ENCODE assay signal across 12 cellular contexts in genomic region chr5:141851195-141851874, GRCh38. TPM values are rescaled to one million over a fixed set of nuclear protein-coding genes. Genes with fewer than 3 reads are reported as not detected.
A peak's percentile ranks its signal among the peaks of the same experiment; 100 is the strongest.
DNase-seq lines count a peak whose midpoint lies in the region; ATAC-seq and TF ChIP-seq lines count a peak whose summit lies in the region.
"Had no signal": no experiment of that assay in that cellular context is flagged by ENCODE, and none has a peak within 500 bp of the region (broad histone marks: within the 10 kb centered on the region; RNA-seq: fewer than 3 reads in every experiment).

No MANE protein-coding gene starts in this region.

- H3K27ac Mint-ChIP-seq in progenitor cell of endocrine pancreas: no peak overlapping the region

- H4K20me1 ChIP-seq in DND-41 (ENCODE audit: insufficient read depth, low read length) (no peaks in the 10 kb centered on the region), Loucy (ENCODE audit: insufficient read depth, low read length, poor library complexity, severe bottlenecking) (no peaks in the 10 kb centered on the region)

- H3F3A ChIP-seq in Loucy (ENCODE audit: low read depth): no peaks in the 10 kb centered on the region

- peak overlapping the region; percentile 68 for H3K4me3 Mint-ChIP-seq in progenitor cell of endocrine pancreas (ENCODE audit: low read depth)

- H3K36me3 ChIP-seq in DND-41 (ENCODE audit: insufficient read depth, low read length) (no peaks in the 10 kb centered on the region; the same call in 1 of the 2 replicates), Loucy (ENCODE audit: insufficient read depth, low read length) (no peaks in the 10 kb centered on the region), esophagus (ENCODE audit: control insufficient read depth in 2 of 2, insufficient read depth in 2 of 2, low read length in 1 of 2) (peaks cover 0 to 14% of the 10 kb centered on the region in 2 donors)

- no peaks in the 10 kb centered on the region for H3K9me3 ChIP-seq in DND-41 (ENCODE audit: insufficient read depth, low read length, severe bottlenecking)
- H3K9me3 ChIP-seq in Loucy (ENCODE audit: insufficient read depth, low read depth, low read length): no peaks in the 10 kb centered on the region
- H3K9me3 ChIP-seq in esophagus (ENCODE audit: control insufficient read depth in 2 of 2, insufficient read depth in 1 of 2, low read depth in 1 of 2, low read length in 1 of 2): no peaks in the 10 kb centered on the region

- H3K79me2 ChIP-seq in DND-41 (ENCODE audit: insufficient read depth, low read length): no peaks in the 10 kb centered on the region
- H3K79me2 ChIP-seq in Loucy (ENCODE audit: insufficient read depth, low read length): no peaks in the 10 kb centered on the region

- no peaks in the 10 kb centered on the region for H3K9me3 Mint-ChIP-seq in progenitor cell of endocrine pancreas (ENCODE audit: low read depth)

- H3K4me1 Mint-ChIP-seq in progenitor cell of endocrine pancreas (ENCODE audit: low read depth): peaks cover 10% of the 10 kb centered on the region

- H3K4me1 ChIP-seq in DND-41 (ENCODE audit: insufficient read depth, low read length) (peaks cover 18% of the 10 kb centered on the region), Loucy (ENCODE audit: insufficient read depth, low read length, poor library complexity, severe bottlenecking) (peaks cover 12% of the 10 kb centered on the region), esophagus (ENCODE audit: control insufficient read depth in 2 of 2, insufficient read depth in 2 of 2, low read length in 1 of 2) (peaks cover 0 to 9% of the 10 kb centered on the region in 2 donors)

- H3K4me3 ChIP-seq in DND-41 (ENCODE audit: low read depth in 1 of 2, low read length in 2 of 2) (no peak overlapping the region; a peak in 1 of 4 replicates), Loucy (ENCODE audit: low read length, poor library complexity, severe bottlenecking) (peak overlapping the region; percentile 13), esophagus (ENCODE audit: low read depth in 1 of 2, low read length in 2 of 2) (no peak overlapping the region)

- H3K27me3 ChIP-seq in DND-41 (ENCODE audit: insufficient read depth, low read length, poor library complexity) (no peaks in the 10 kb centered on the region), Loucy (ENCODE audit: insufficient read depth, low read length, poor library complexity, severe bottlenecking) (no peaks in the 10 kb centered on the region), esophagus (ENCODE audit: control insufficient read depth in 1 of 2, insufficient read depth in 2 of 2, low read length in 2 of 2) (no peaks in the 10 kb centered on the region)

- TF ChIP-seq CTCF in DND-41 (IDR thresholded peaks at IDR 0.05; ENCODE audit: borderline replicate concordance, extremely low read depth, low read length, poor library complexity, severe bottlenecking): no peak
- no peak for TF ChIP-seq CTCF in Loucy (conservative IDR thresholded peaks at IDR 0.05; ENCODE audit: low read length)
- TF ChIP-seq CTCF in progenitor cell of endocrine pancreas (IDR thresholded peaks at IDR 0.05; ENCODE audit: unreplicated experiment): no peak

- 86 to 89% methylated on average over 10 of the region's 10 CpGs for WGBS in esophagus, 2 donors

- no peaks in the 10 kb centered on the region for H3K9me2 ChIP-seq in Loucy (replicated peaks; ENCODE audit: low read depth, low read length)

- H3K27me3 Mint-ChIP-seq in progenitor cell of endocrine pancreas: no peaks in the 10 kb centered on the region

- H2AFZ ChIP-seq in DND-41 (ENCODE audit: low read depth, low read length): peak overlapping the region; percentile 82
- H2AFZ ChIP-seq in Loucy (ENCODE audit: low read length): no peak overlapping the region

- DNase-seq in DND-41 (no peak), progenitor cell of endocrine pancreas (ENCODE audit: low spot score, unreplicated experiment) (no peak), NCI-H510A (lab: John Stamatoyannopoulos, UW) (no peak), NCI-H2029 (lab: John Stamatoyannopoulos, UW) (no peak)
- DNase-seq: activated CD8-positive, alpha-beta memory T cell treated with anti-CD3 and anti-CD28 coated beads, Interleukin-2, amount 50 U/mL, for 4 hours; effector CD8-positive, alpha-beta T cell; islet precursor cell; NCI-H1436 had no signal

- ATAC-seq in DND-41 (ENCODE audit: insufficient read depth, low read depth): no peak
- no peak for ATAC-seq in GM21619 (IDR thresholded peaks at IDR 0.05; ENCODE audit: unreplicated experiment)
- no peak for ATAC-seq in HG03378 (IDR thresholded peaks at IDR 0.05; ENCODE audit: unreplicated experiment)

- H3K9ac ChIP-seq in DND-41 (ENCODE audit: low read depth, low read length) (no peak overlapping the region), Loucy (ENCODE audit: low read depth, low read length, poor library complexity, severe bottlenecking) (no peak overlapping the region)

- H3K36me3 Mint-ChIP-seq in progenitor cell of endocrine pancreas (ENCODE audit: insufficient read depth): no peaks in the 10 kb centered on the region

- no peak overlapping the region for H3K27ac ChIP-seq in DND-41 (ENCODE audit: low read length)
- peak overlapping the region; percentile 80 to 96 for H3K27ac ChIP-seq in esophagus (ENCODE audit: low read depth in 2 of 2, low read length in 1 of 2)

- no peak overlapping the region for H3K4me2 ChIP-seq in DND-41 (ENCODE audit: insufficient read depth, low read length)
- H3K4me2 ChIP-seq in Loucy (ENCODE audit: low read depth, low read length, poor library complexity, severe bottlenecking): peak overlapping the region; percentile 32

RNA-seq across cellular contexts. Expression of gene PCDH1, which starts 26.9 kb away (rescaled TPM):
- 10 to 100 TPM; 36.4 to 42.6 TPM for polyA plus RNA-seq in esophagus
- 5.5 and 6.3 TPM in 2 replicates for total RNA-seq in progenitor cell of endocrine pancreas
